1 cellular context compared by ENCODE assay signal in the genomic region with DNA sequence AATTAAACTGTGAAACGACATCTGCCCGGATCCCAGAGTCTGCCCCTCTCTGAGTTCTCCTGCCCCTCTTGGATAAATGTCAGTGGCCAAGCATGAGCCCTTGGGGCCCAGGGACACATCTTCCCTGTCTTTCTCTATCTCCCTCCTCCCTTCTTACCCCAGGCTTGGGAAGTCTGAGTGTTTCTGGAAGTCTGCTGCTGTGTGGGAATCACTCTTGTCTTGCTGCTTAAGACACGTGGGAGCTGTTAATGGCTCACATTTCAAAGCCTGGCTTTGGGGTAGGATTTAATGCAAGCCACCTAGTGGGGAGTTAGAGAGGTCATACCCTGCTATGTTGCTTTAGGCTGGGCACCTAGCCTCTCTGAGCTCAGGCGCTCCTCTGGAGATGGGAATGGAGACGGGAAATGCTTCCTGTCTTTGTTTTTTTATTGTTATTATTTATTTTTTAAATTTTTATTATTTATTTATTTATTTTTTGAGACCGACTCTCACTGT.
A peak's percentile ranks its signal among the peaks of the same experiment; 100 is the strongest.
TF ChIP-seq lines count a peak whose summit lies in the region.

No MANE protein-coding gene starts in this region.

TF ChIP-seq in K562, 482 proteins besides CTCF, POLR2A, EP300 and RAD21 (continued from another document and continues in another):
- TF ChIP-seq, protein P1, sequence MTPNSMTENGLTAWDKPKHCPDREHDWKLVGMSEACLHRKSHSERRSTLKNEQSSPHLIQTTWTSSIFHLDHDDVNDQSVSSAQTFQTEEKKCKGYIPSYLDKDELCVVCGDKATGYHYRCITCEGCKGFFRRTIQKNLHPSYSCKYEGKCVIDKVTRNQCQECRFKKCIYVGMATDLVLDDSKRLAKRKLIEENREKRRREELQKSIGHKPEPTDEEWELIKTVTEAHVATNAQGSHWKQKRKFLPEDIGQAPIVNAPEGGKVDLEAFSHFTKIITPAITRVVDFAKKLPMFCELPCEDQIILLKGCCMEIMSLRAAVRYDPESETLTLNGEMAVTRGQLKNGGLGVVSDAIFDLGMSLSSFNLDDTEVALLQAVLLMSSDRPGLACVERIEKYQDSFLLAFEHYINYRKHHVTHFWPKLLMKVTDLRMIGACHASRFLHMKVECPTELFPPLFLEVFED (CRISPR knock-in tag; conservative IDR thresholded peaks at IDR 0.05): no peak
- TF ChIP-seq DMBX1 (CRISPR knock-in tag; IDR thresholded peaks at IDR 0.05; ENCODE audit: borderline replicate concordance) (peak; percentile 54), ERF (CRISPR knock-in tag; IDR thresholded peaks at IDR 0.05) (peak; percentile 32; the same call in 1 of the 2 replicates), PHF8 (IDR thresholded peaks at IDR 0.05; ENCODE audit: borderline replicate concordance, low read length) (no peak), NR2C2 (CRISPR knock-in tag; IDR thresholded peaks at IDR 0.05) (no peak), NR2C2 (tag; IDR thresholded peaks at IDR 0.05) (peak; percentile 24; the same call in 1 of the 2 replicates), ELF4 (CRISPR knock-in tag; IDR thresholded peaks at IDR 0.05) (no peak), ZNF408 (CRISPR knock-in tag; IDR thresholded peaks at IDR 0.05; ENCODE audit: low read depth) (no peak), NFIX (CRISPR knock-in tag; IDR thresholded peaks at IDR 0.05; ENCODE audit: low read depth) (no peak), SMAD4 (CRISPR knock-in tag; conservative IDR thresholded peaks at IDR 0.05) (peak; percentile 74), NR2C1 (IDR thresholded peaks at IDR 0.05) (no peak), NR2C1 (tag; IDR thresholded peaks at IDR 0.05) (peak; percentile 41; the same call in 1 of the 2 replicates), YY1 (IDR thresholded peaks at IDR 0.05; ENCODE audit: borderline replicate concordance in 1 of 3, control insufficient read depth in 1 of 3, extremely low read depth in 1 of 3, insufficient read depth in 3 of 3, insufficient read length in 1 of 3, insufficient replicate concordance in 2 of 3, low read depth in 1 of 3, low read length in 2 of 3) (peak in 1 of 3 experiments; percentile 60), HDAC2 (IDR thresholded peaks at IDR 0.05) (peak; percentile 29; the same call in 1 of the 2 replicates), LARP7 (IDR thresholded peaks at IDR 0.05) (no peak), NFE2L1 (tag; IDR thresholded peaks at IDR 0.05; ENCODE audit: borderline replicate concordance, low read depth) (no peak), SOX6 (IDR thresholded peaks at IDR 0.05) (no peak), ZNF766 (CRISPR knock-in tag; conservative IDR thresholded peaks at IDR 0.05) (no peak)
- TF ChIP-seq, protein P2, sequence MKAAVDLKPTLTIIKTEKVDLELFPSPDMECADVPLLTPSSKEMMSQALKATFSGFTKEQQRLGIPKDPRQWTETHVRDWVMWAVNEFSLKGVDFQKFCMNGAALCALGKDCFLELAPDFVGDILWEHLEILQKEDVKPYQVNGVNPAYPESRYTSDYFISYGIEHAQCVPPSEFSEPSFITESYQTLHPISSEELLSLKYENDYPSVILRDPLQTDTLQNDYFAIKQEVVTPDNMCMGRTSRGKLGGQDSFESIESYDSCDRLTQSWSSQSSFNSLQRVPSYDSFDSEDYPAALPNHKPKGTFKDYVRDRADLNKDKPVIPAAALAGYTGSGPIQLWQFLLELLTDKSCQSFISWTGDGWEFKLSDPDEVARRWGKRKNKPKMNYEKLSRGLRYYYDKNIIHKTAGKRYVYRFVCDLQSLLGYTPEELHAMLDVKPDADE (conservative IDR thresholded peaks at IDR 0.05; ENCODE audit: control insufficient read depth, low read depth, low read length): no peak
- TF ChIP-seq, protein P3, sequence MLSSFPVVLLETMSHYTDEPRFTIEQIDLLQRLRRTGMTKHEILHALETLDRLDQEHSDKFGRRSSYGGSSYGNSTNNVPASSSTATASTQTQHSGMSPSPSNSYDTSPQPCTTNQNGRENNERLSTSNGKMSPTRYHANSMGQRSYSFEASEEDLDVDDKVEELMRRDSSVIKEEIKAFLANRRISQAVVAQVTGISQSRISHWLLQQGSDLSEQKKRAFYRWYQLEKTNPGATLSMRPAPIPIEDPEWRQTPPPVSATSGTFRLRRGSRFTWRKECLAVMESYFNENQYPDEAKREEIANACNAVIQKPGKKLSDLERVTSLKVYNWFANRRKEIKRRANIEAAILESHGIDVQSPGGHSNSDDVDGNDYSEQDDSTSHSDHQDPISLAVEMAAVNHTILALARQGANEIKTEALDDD (IDR thresholded peaks at IDR 0.05): no peak
- TF ChIP-seq, protein P4, sequence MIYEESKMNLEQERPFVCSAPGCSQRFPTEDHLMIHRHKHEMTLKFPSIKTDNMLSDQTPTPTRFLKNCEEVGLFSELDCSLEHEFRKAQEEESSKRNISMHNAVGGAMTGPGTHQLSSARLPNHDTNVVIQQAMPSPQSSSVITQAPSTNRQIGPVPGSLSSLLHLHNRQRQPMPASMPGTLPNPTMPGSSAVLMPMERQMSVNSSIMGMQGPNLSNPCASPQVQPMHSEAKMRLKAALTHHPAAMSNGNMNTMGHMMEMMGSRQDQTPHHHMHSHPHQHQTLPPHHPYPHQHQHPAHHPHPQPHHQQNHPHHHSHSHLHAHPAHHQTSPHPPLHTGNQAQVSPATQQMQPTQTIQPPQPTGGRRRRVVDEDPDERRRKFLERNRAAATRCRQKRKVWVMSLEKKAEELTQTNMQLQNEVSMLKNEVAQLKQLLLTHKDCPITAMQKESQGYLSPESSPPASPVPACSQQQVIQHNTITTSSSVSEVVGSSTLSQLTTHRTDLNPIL (CRISPR knock-in tag; IDR thresholded peaks at IDR 0.05): no peak
- TF ChIP-seq, protein P5, sequence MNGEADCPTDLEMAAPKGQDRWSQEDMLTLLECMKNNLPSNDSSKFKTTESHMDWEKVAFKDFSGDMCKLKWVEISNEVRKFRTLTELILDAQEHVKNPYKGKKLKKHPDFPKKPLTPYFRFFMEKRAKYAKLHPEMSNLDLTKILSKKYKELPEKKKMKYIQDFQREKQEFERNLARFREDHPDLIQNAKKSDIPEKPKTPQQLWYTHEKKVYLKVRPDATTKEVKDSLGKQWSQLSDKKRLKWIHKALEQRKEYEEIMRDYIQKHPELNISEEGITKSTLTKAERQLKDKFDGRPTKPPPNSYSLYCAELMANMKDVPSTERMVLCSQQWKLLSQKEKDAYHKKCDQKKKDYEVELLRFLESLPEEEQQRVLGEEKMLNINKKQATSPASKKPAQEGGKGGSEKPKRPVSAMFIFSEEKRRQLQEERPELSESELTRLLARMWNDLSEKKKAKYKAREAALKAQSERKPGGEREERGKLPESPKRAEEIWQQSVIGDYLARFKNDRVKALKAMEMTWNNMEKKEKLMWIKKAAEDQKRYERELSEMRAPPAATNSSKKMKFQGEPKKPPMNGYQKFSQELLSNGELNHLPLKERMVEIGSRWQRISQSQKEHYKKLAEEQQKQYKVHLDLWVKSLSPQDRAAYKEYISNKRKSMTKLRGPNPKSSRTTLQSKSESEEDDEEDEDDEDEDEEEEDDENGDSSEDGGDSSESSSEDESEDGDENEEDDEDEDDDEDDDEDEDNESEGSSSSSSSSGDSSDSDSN (IDR thresholded peaks at IDR 0.05; ENCODE audit: borderline replicate concordance in 1 of 2, low read depth in 2 of 2, low read length in 2 of 2): no peak
- TF ChIP-seq, protein P6, sequence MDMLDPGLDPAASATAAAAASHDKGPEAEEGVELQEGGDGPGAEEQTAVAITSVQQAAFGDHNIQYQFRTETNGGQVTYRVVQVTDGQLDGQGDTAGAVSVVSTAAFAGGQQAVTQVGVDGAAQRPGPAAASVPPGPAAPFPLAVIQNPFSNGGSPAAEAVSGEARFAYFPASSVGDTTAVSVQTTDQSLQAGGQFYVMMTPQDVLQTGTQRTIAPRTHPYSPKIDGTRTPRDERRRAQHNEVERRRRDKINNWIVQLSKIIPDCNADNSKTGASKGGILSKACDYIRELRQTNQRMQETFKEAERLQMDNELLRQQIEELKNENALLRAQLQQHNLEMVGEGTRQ (CRISPR knock-in tag; IDR thresholded peaks at IDR 0.05): peak; percentile 55
- TF ChIP-seq, protein P7, sequence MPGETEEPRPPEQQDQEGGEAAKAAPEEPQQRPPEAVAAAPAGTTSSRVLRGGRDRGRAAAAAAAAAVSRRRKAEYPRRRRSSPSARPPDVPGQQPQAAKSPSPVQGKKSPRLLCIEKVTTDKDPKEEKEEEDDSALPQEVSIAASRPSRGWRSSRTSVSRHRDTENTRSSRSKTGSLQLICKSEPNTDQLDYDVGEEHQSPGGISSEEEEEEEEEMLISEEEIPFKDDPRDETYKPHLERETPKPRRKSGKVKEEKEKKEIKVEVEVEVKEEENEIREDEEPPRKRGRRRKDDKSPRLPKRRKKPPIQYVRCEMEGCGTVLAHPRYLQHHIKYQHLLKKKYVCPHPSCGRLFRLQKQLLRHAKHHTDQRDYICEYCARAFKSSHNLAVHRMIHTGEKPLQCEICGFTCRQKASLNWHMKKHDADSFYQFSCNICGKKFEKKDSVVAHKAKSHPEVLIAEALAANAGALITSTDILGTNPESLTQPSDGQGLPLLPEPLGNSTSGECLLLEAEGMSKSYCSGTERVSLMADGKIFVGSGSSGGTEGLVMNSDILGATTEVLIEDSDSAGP (CRISPR knock-in tag; IDR thresholded peaks at IDR 0.05): no peak
- TF ChIP-seq, protein P8, sequence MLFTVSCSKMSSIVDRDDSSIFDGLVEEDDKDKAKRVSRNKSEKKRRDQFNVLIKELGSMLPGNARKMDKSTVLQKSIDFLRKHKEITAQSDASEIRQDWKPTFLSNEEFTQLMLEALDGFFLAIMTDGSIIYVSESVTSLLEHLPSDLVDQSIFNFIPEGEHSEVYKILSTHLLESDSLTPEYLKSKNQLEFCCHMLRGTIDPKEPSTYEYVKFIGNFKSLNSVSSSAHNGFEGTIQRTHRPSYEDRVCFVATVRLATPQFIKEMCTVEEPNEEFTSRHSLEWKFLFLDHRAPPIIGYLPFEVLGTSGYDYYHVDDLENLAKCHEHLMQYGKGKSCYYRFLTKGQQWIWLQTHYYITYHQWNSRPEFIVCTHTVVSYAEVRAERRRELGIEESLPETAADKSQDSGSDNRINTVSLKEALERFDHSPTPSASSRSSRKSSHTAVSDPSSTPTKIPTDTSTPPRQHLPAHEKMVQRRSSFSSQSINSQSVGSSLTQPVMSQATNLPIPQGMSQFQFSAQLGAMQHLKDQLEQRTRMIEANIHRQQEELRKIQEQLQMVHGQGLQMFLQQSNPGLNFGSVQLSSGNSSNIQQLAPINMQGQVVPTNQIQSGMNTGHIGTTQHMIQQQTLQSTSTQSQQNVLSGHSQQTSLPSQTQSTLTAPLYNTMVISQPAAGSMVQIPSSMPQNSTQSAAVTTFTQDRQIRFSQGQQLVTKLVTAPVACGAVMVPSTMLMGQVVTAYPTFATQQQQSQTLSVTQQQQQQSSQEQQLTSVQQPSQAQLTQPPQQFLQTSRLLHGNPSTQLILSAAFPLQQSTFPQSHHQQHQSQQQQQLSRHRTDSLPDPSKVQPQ (CRISPR knock-in tag; IDR thresholded peaks at IDR 0.05; ENCODE audit: borderline replicate concordance): no peak
- TF ChIP-seq, protein P9, sequence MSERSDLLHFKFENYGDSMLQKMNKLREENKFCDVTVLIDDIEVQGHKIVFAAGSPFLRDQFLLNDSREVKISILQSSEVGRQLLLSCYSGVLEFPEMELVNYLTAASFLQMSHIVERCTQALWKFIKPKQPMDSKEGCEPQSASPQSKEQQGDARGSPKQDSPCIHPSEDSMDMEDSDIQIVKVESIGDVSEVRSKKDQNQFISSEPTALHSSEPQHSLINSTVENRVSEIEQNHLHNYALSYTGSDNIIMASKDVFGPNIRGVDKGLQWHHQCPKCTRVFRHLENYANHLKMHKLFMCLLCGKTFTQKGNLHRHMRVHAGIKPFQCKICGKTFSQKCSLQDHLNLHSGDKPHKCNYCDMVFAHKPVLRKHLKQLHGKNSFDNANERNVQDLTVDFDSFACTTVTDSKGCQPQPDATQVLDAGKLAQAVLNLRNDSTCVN (CRISPR knock-in tag; IDR thresholded peaks at IDR 0.05): no peak
- TF ChIP-seq, protein P10, sequence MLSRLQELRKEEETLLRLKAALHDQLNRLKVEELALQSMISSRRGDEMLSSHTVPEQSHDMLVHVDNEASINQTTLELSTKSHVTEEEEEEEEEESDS (CRISPR knock-in tag; IDR thresholded peaks at IDR 0.05): no peak
- TF ChIP-seq, protein P11, sequence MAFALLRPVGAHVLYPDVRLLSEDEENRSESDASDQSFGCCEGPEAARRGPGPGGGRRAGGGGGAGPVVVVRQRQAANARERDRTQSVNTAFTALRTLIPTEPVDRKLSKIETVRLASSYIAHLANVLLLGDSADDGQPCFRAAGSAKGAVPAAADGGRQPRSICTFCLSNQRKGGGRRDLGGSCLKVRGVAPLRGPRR (CRISPR knock-in tag; IDR thresholded peaks at IDR 0.05): 0 out of 2 replicates have a peak, but pooled peaks have one; percentile 40
- TF ChIP-seq, protein P12, sequence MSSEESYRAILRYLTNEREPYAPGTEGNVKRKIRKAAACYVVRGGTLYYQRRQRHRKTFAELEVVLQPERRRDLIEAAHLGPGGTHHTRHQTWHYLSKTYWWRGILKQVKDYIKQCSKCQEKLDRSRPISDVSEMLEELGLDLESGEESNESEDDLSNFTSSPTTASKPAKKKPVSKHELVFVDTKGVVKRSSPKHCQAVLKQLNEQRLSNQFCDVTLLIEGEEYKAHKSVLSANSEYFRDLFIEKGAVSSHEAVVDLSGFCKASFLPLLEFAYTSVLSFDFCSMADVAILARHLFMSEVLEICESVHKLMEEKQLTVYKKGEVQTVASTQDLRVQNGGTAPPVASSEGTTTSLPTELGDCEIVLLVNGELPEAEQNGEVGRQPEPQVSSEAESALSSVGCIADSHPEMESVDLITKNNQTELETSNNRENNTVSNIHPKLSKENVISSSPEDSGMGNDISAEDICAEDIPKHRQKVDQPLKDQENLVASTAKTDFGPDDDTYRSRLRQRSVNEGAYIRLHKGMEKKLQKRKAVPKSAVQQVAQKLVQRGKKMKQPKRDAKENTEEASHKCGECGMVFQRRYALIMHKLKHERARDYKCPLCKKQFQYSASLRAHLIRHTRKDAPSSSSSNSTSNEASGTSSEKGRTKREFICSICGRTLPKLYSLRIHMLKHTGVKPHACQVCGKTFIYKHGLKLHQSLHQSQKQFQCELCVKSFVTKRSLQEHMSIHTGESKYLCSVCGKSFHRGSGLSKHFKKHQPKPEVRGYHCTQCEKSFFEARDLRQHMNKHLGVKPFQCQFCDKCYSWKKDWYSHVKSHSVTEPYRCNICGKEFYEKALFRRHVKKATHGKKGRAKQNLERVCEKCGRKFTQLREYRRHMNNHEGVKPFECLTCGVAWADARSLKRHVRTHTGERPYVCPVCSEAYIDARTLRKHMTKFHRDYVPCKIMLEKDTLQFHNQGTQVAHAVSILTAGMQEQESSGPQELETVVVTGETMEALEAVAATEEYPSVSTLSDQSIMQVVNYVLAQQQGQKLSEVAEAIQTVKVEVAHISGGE (CRISPR knock-in tag; IDR thresholded peaks at IDR 0.05): peak in 1 of 3 experiments; percentile 42; a peak in 1 of 6 replicates
